6 cellular contexts compared by ENCODE assay signal in genomic region chr19:2150794-2151338, GRCh38. TPM values are rescaled to one million over a fixed set of nuclear protein-coding genes. Genes with fewer than 3 reads are reported as not detected.
A peak's percentile ranks its signal among the peaks of the same experiment; 100 is the strongest.
DNase-seq lines count a peak whose midpoint lies in the region; ATAC-seq and TF ChIP-seq lines count a peak whose summit lies in the region.

No MANE protein-coding gene starts in this region.

- WGBS in stomach, 5 donors, result 0 to 1% (median 0%) methylated on average over 9 to 36 of the region's 36 CpGs

- no peak for TF ChIP-seq EP300 in stomach (IDR thresholded peaks at IDR 0.05)

- TF ChIP-seq CTCF in RWPE1 (conservative IDR thresholded peaks at IDR 0.05; ENCODE audit: low read depth), result no peak
- TF ChIP-seq CTCF in foreskin fibroblast (IDR thresholded peaks at IDR 0.05; ENCODE audit: low read depth, low read length), result no peak
- TF ChIP-seq CTCF in stomach (IDR thresholded peaks at IDR 0.05), result no peak

- peak; percentile 9 for DNase-seq in DMS79 treated with DMSO at 0.1 percent for 48 hours (lab: John Stamatoyannopoulos, UW)
- no peak for DNase-seq in DMS79 (lab: John Stamatoyannopoulos, UW)
- DNase-seq in RWPE1 (ENCODE audit: low spot score), result no peak
- peak in 1 of 2 donors; percentile 32 for DNase-seq in foreskin fibroblast
- DNase-seq in stomach, result no peak

- POLR2A ChIA-PET in RWPE1 (lab: Yijun Ruan, JAX; ENCODE audit: low non-redundant PET), result no interaction called here

- peak overlapping the region; percentile 82 for H3K27ac ChIP-seq in RWPE1
- peak overlapping the region; percentile 87 to 96 (median 89) for H3K27ac ChIP-seq in stomach

- peaks cover under 1 to 5% (median 4%) of the 10 kb centered on the region in 4 donors for H3K36me3 ChIP-seq in stomach

- peak overlapping the region; percentile 84 to 98 for H3K4me3 ChIP-seq in foreskin fibroblast (ENCODE audit: low read depth in 1 of 2, low read length in 2 of 2)
- H3K4me3 ChIP-seq in stomach, result peak overlapping the region; percentile 92 to 100 (median 98)

- intact Hi-C loops in stomach (cut with DNase I; ENCODE audit: low total_unique reads), result no loop called here

- TF ChIP-seq POLR2A in stomach (IDR thresholded peaks at IDR 0.05), result no peak

- no peaks in the 10 kb centered on the region for H3K9me3 ChIP-seq in stomach

- CTCF ChIA-PET in RWPE1 (lab: Yijun Ruan, JAX), result no interaction called here

- ATAC-seq in GM19463 (IDR thresholded peaks at IDR 0.05; ENCODE audit: unreplicated experiment), result no peak

- H3K4me1 ChIP-seq in stomach, result peaks cover 29 to 59% (median 49%) of the 10 kb centered on the region in 4 donors

- H3K27me3 ChIP-seq in stomach, result no peaks in the 10 kb centered on the region

RNA-seq across cellular contexts. Expression of gene AP3D1, which starts 0.5 kb away (rescaled TPM):
- total RNA-seq in stomach, result 100 to 1,000 TPM in 4 of 5 donors, 10 to 100 TPM in 1; 49.0 to 340 (median 134) TPM
- polyA plus RNA-seq in stomach, result 10 to 100 TPM; 53.8 to 59.6 (median 59.4) TPM

RNA-seq across cellular contexts. Expression of gene DOT1L, which starts 12.9 kb away (rescaled TPM):
- 10 to 100 TPM; 10.5 to 71.8 (median 28.1) TPM for total RNA-seq in stomach
- 1 to 10 TPM; 3.8 to 6.4 (median 5.0) TPM for polyA plus RNA-seq in stomach

RNA-seq across cellular contexts. Expression of gene IZUMO4, which starts 54.2 kb away (rescaled TPM):
- 1 to 10 TPM in 2 of 5 donors, not detected in 3; 3.5 to 7.5 TPM for total RNA-seq in stomach
- 10 to 100 TPM in 1 of 3 donors, 1 to 10 TPM in 2; 8.1 to 22.3 (median 9.6) TPM for polyA plus RNA-seq in stomach

RNA-seq across cellular contexts. Expression of gene MOB3A, which starts 54.7 kb away (rescaled TPM):
- total RNA-seq in stomach, result 100 to 1,000 TPM in 2 of 5 donors, 10 to 100 TPM in 2, 1 to 10 TPM in 1; 9.9 to 181 (median 41.4) TPM
- 10 to 100 TPM; 12.6 to 17.4 (median 14.1) TPM for polyA plus RNA-seq in stomach
